10 cellular contexts compared by ENCODE assay signal in the genomic region with DNA sequence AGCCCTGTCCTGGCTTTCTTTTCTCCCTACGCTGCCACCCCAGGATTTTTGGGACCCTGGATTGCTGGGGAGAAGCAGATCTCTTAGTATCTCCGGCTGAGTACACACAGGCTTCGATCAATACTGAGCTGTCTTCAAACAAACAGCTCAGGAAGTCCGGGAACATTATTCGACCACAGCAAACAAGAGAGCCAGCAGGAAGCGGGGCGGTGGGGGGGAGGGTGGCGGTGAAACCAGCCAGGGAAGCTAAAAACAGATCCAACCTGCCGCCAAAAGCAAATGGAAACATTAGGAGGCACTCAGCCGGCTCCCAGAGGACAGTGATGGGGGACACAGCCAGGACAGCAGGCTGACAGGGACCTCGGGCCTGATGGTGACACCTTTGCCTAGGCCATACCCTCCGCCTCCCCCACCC. TPM values are rescaled to one million over a fixed set of nuclear protein-coding genes. Genes with fewer than 3 reads are reported as not detected.
A peak's percentile ranks its signal among the peaks of the same experiment; 100 is the strongest.
DNase-seq lines count a peak whose midpoint lies in the region; ATAC-seq lines count a peak whose summit lies in the region.
"Had no signal": no experiment of that assay in that cellular context is flagged by ENCODE, and none has a peak within 500 bp of the region (broad histone marks: within the 10 kb centered on the region; RNA-seq: fewer than 3 reads in every experiment).

No MANE protein-coding gene starts in this region.

- H3K9me3 Mint-ChIP-seq in T-helper 1 cell treated with Interleukin-12 subunit alpha and Interleukin-12 subunit beta and Interleukin-4 antibody, amounts not matched to agents 30 μg/mL and 1 μg/mL, for 36 hours = no peaks in the 10 kb centered on the region
- no peaks in the 10 kb centered on the region for H3K9me3 Mint-ChIP-seq in stimulated activated naive CD8-positive, alpha-beta T cell treated with anti-CD3 and anti-CD28 coated beads, Interleukin-15, amount 100 ng/mL, for 72 hours
- H3K9me3 Mint-ChIP-seq in natural killer cell treated with Interleukin-12 subunit alpha and Interleukin-12 subunit beta and Interleukin-15 and Interleukin-18, amount 100 ng/mL, for 72 hours = no peaks in the 10 kb centered on the region

- DNase-seq in T-helper 1 cell (no peak), T-helper 17 cell (no peak), left cardiac atrium (peak; percentile 51), DMS79 treated with DMSO at 0.1 percent for 48 hours (lab: John Stamatoyannopoulos, UW) (no peak), DMS 273 (lab: John Stamatoyannopoulos, UW; ENCODE audit: unreplicated experiment) (no peak)
- no peak for DNase-seq in stimulated activated naive CD8-positive, alpha-beta T cell treated with anti-CD3 and anti-CD28 coated beads, Interleukin-15, amount 100 ng/mL, for 72 hours
- DNase-seq in natural killer cell treated with Interleukin-12 subunit alpha and Interleukin-12 subunit beta and Interleukin-15 and Interleukin-18, amount 100 ng/mL, for 72 hours (ENCODE audit: low spot score) = no peak
- DNase-seq: activated T-cell treated with anti-CD3 and anti-CD28 coated beads for 4 hours, NCI-H1930 had no signal

- no peaks in the 10 kb centered on the region for H3K27me3 Mint-ChIP-seq in T-helper 1 cell treated with Interleukin-12 subunit alpha and Interleukin-12 subunit beta and Interleukin-4 antibody, amounts not matched to agents 30 μg/mL and 1 μg/mL, for 36 hours (ENCODE audit: low read depth)
- H3K27me3 Mint-ChIP-seq in T-helper 17 cell = no peaks in the 10 kb centered on the region
- no peaks in the 10 kb centered on the region for H3K27me3 Mint-ChIP-seq in stimulated activated naive CD8-positive, alpha-beta T cell treated with anti-CD3 and anti-CD28 coated beads, Interleukin-15, amount 100 ng/mL, for 72 hours
- H3K27me3 Mint-ChIP-seq in natural killer cell treated with Interleukin-12 subunit alpha and Interleukin-12 subunit beta and Interleukin-15 and Interleukin-18, amount 100 ng/mL, for 72 hours = no peaks in the 10 kb centered on the region

- H3K4me1 Mint-ChIP-seq in T-helper 1 cell treated with Interleukin-12 subunit alpha and Interleukin-12 subunit beta and Interleukin-4 antibody, amounts not matched to agents 30 μg/mL and 1 μg/mL, for 36 hours (ENCODE audit: low read depth) = peaks cover 12% of the 10 kb centered on the region
- peaks cover 19% of the 10 kb centered on the region for H3K4me1 Mint-ChIP-seq in T-helper 17 cell
- peaks cover 22% of the 10 kb centered on the region for H3K4me1 Mint-ChIP-seq in stimulated activated naive CD8-positive, alpha-beta T cell treated with anti-CD3 and anti-CD28 coated beads, Interleukin-15, amount 100 ng/mL, for 72 hours
- H3K4me1 Mint-ChIP-seq in natural killer cell treated with Interleukin-12 subunit alpha and Interleukin-12 subunit beta and Interleukin-15 and Interleukin-18, amount 100 ng/mL, for 72 hours (ENCODE audit: low read depth in 2 of 2) = no peaks in the 10 kb centered on the region

- H3K9me3 ChIP-seq in T-helper 17 cell (ENCODE audit: control insufficient read depth, low read length, poor library complexity, severe bottlenecking) = no peaks in the 10 kb centered on the region

- peak overlapping the region; percentile 80 for H3K27ac Mint-ChIP-seq in T-helper 1 cell treated with Interleukin-12 subunit alpha and Interleukin-12 subunit beta and Interleukin-4 antibody, amounts not matched to agents 30 μg/mL and 1 μg/mL, for 36 hours
- H3K27ac Mint-ChIP-seq in T-helper 17 cell = no peak overlapping the region
- H3K27ac Mint-ChIP-seq in stimulated activated naive CD8-positive, alpha-beta T cell treated with anti-CD3 and anti-CD28 coated beads, Interleukin-15, amount 100 ng/mL, for 72 hours = peak overlapping the region; percentile 81 to 86
- H3K27ac Mint-ChIP-seq in natural killer cell treated with Interleukin-12 subunit alpha and Interleukin-12 subunit beta and Interleukin-15 and Interleukin-18, amount 100 ng/mL, for 72 hours = peak overlapping the region in 1 of 2 donors; percentile 39

- H3K36me3 Mint-ChIP-seq in T-helper 1 cell treated with Interleukin-12 subunit alpha and Interleukin-12 subunit beta and Interleukin-4 antibody, amounts not matched to agents 30 μg/mL and 1 μg/mL, for 36 hours (ENCODE audit: low read depth) = no peaks in the 10 kb centered on the region
- no peaks in the 10 kb centered on the region for H3K36me3 Mint-ChIP-seq in T-helper 17 cell (ENCODE audit: low read depth)
- no peaks in the 10 kb centered on the region for H3K36me3 Mint-ChIP-seq in natural killer cell treated with Interleukin-12 subunit alpha and Interleukin-12 subunit beta and Interleukin-15 and Interleukin-18, amount 100 ng/mL, for 72 hours

- peak overlapping the region; percentile 51 for H3K4me3 Mint-ChIP-seq in T-helper 1 cell treated with Interleukin-12 subunit alpha and Interleukin-12 subunit beta and Interleukin-4 antibody, amounts not matched to agents 30 μg/mL and 1 μg/mL, for 36 hours
- H3K4me3 Mint-ChIP-seq in T-helper 17 cell = peak overlapping the region; percentile 67
- no peak overlapping the region for H3K4me3 Mint-ChIP-seq in stimulated activated naive CD8-positive, alpha-beta T cell treated with anti-CD3 and anti-CD28 coated beads, Interleukin-15, amount 100 ng/mL, for 72 hours
- no peak overlapping the region for H3K4me3 Mint-ChIP-seq in natural killer cell treated with Interleukin-12 subunit alpha and Interleukin-12 subunit beta and Interleukin-15 and Interleukin-18, amount 100 ng/mL, for 72 hours

- intact Hi-C loops in left cardiac atrium (cut with DNase I) = loop anchor here in 1 of 2 donors (5.0 kb wide), 1 partner anchor 46 kb away; no protein-coding TSS in a partner anchor

- ATAC-seq in T-helper 17 cell (no peak), left cardiac atrium (peak; percentile 47 to 75)
- no peak for ATAC-seq in stimulated activated naive CD8-positive, alpha-beta T cell treated with anti-CD3 and anti-CD28 coated beads, Interleukin-15, amount 100 ng/mL, for 72 hours
- no peak for ATAC-seq in natural killer cell treated with Interleukin-12 subunit alpha and Interleukin-12 subunit beta and Interleukin-15 and Interleukin-18, amount 100 ng/mL, for 72 hours

RNA-seq across cellular contexts. Expression of gene BCAM, which starts 12.2 kb away (rescaled TPM):
- total RNA-seq in T-helper 17 cell (not detected), left cardiac atrium (10 to 100 TPM; 76.4 to 76.9 TPM)
- not detected for total RNA-seq in natural killer cell treated with Interleukin-12 subunit alpha and Interleukin-12 subunit beta and Interleukin-15 and Interleukin-18, amount 100 ng/mL, for 72 hours

RNA-seq across cellular contexts. Expression of gene CBLC, which starts 19.0 kb away (rescaled TPM):
- not detected for total RNA-seq in T-helper 17 cell
- total RNA-seq in left cardiac atrium = not detected
- not detected for total RNA-seq in natural killer cell treated with Interleukin-12 subunit alpha and Interleukin-12 subunit beta and Interleukin-15 and Interleukin-18, amount 100 ng/mL, for 72 hours

RNA-seq across cellular contexts. Expression of gene BCL3, which starts 48.2 kb away (rescaled TPM):
- 100 to 1,000 TPM; 149 to 168 TPM for total RNA-seq in T-helper 17 cell
- total RNA-seq in left cardiac atrium = 10 to 100 TPM; 22.6 to 65.0 TPM
- total RNA-seq in natural killer cell treated with Interleukin-12 subunit alpha and Interleukin-12 subunit beta and Interleukin-15 and Interleukin-18, amount 100 ng/mL, for 72 hours = 100 to 1,000 TPM; 117 to 122 TPM

RNA-seq across cellular contexts. Expression of gene NECTIN2, which starts 49.4 kb away (rescaled TPM):
- total RNA-seq in T-helper 17 cell (1 to 10 TPM; 2.5 to 5.2 TPM), left cardiac atrium (10 to 100 TPM; 54.0 to 94.1 TPM)
- 1 to 10 TPM; 1.3 to 1.6 TPM for total RNA-seq in natural killer cell treated with Interleukin-12 subunit alpha and Interleukin-12 subunit beta and Interleukin-15 and Interleukin-18, amount 100 ng/mL, for 72 hours

Comparison
In these comparisons a context has a peak if more than half of its experiments do, and no peak if none do; other contexts are left out.
1. H3K4me3 Mint-ChIP-seq: peak in T-helper 1 cell treated with Interleukin-12 subunit alpha and Interleukin-12 subunit beta and Interleukin-4 antibody, amounts not matched to agents 30 μg/mL and 1 μg/mL, for 36 hours (single experiment) and T-helper 17 cell (single experiment); none in stimulated activated naive CD8-positive, alpha-beta T cell treated with anti-CD3 and anti-CD28 coated beads, Interleukin-15, amount 100 ng/mL, for 72 hours (0 of 2) and natural killer cell treated with Interleukin-12 subunit alpha and Interleukin-12 subunit beta and Interleukin-15 and Interleukin-18, amount 100 ng/mL, for 72 hours (single experiment).
2. ATAC-seq: peak in left cardiac atrium (2 of 2); none in T-helper 17 cell (single experiment), stimulated activated naive CD8-positive, alpha-beta T cell treated with anti-CD3 and anti-CD28 coated beads, Interleukin-15, amount 100 ng/mL, for 72 hours (single experiment) and natural killer cell treated with Interleukin-12 subunit alpha and Interleukin-12 subunit beta and Interleukin-15 and Interleukin-18, amount 100 ng/mL, for 72 hours (0 of 2).
3. RNA of gene BCAM, which starts 12.2 kb away (total RNA-seq): 76.4 to 76.9 TPM in left cardiac atrium; not detected in T-helper 17 cell and not detected in natural killer cell treated with Interleukin-12 subunit alpha and Interleukin-12 subunit beta and Interleukin-15 and Interleukin-18, amount 100 ng/mL, for 72 hours; every median in the first group is over 10 times any median in the second.